8 cellular contexts compared by ENCODE assay signal in the genomic region with DNA sequence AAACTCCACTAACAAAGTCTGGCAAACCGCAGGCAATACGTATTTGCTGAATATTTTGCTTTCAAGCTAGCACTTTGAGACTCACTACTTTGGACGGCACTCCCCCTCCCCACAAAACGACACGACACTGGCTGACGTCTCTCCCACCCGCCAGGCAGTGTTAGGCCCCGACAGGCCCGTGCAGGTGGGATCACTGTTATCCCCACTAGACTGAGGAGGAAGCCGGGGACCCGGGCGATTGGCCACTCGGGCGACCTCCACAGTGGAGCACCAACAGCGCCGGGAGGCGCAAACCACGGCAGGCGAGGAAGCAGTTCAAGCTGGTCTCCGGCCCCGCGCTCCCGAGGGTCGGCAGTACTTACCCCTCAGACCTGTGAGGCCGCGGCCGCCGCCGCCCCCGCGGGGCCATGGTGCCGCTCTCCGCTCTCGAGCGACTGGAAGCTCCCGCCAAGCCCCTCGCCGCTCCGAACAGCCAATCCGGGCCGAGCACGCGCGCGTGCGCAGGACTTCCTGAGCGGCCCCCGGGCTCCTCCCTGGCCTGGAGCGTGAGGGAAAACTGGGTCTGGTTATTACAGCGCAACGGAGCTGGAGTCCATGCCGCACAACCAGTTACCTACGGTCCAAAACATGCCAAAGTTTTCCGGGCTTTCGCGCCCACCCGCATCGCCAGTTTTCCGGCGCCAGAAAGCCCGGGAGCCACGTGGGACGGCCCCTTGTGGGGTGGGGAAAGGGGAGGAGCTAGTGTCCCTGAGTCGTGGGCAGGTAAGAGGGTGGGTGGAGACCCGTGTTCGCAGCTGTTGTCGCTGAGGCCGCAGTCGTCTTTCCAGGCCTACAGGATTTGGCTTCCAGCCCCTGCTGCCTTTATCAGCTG. TPM values are rescaled to one million over a fixed set of nuclear protein-coding genes. Genes with fewer than 3 reads are reported as not detected.
DNase-seq lines count a peak whose midpoint lies in the region; ATAC-seq and TF ChIP-seq lines count a peak whose summit lies in the region.

A gene with protein sequence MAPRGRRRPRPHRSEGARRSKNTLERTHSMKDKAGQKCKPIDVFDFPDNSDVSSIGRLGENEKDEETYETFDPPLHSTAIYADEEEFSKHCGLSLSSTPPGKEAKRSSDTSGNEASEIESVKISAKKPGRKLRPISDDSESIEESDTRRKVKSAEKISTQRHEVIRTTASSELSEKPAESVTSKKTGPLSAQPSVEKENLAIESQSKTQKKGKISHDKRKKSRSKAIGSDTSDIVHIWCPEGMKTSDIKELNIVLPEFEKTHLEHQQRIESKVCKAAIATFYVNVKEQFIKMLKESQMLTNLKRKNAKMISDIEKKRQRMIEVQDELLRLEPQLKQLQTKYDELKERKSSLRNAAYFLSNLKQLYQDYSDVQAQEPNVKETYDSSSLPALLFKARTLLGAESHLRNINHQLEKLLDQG (minus strand): TSS at position 443 of the 871 bp plus-strand sequence. CDS start 34 bp downstream, at position 409.

- intact Hi-C loops in left ventricle myocardium inferior (cut with micrococcal nuclease) = no loop called here

- peak within 1 kb of the TSS; percentile 78 for H3K27ac ChIP-seq in left ventricle myocardium inferior (replicated peaks)
- peak within 1 kb of the TSS; percentile 51 for H3K27ac ChIP-seq in urinary bladder (ENCODE audit: low read depth)

- H3K4me1 Mint-ChIP-seq in T-helper 1 cell treated with Interleukin-12 subunit alpha and Interleukin-12 subunit beta and Interleukin-4 antibody, amounts not matched to agents 30 μg/mL and 1 μg/mL, for 36 hours (ENCODE audit: low read depth) = peaks cover 36% of the 10 kb centered on the region
- peaks cover 17% of the 10 kb centered on the region for H3K4me1 Mint-ChIP-seq in progenitor cell of endocrine pancreas (ENCODE audit: low read depth)

- H3K9me3 ChIP-seq in left ventricle myocardium inferior (replicated peaks) = no peaks in the 10 kb centered on the region

- H3K27ac Mint-ChIP-seq in T-helper 1 cell treated with Interleukin-12 subunit alpha and Interleukin-12 subunit beta and Interleukin-4 antibody, amounts not matched to agents 30 μg/mL and 1 μg/mL, for 36 hours = peak within 1 kb of the TSS; percentile 94
- H3K27ac Mint-ChIP-seq in progenitor cell of endocrine pancreas = peak within 1 kb of the TSS; percentile 96

- H3K4me3 ChIP-seq in left ventricle myocardium inferior = peak within 1 kb of the TSS; percentile 74
- H3K4me3 ChIP-seq in urinary bladder (ENCODE audit: low read depth, low read length) = peak within 1 kb of the TSS; percentile 58

- under 1% methylated on average over 69 of the region's 69 CpGs for WGBS in urinary bladder

- H3K27me3 ChIP-seq in left ventricle myocardium inferior (ENCODE audit: low read depth) = no peaks in the 10 kb centered on the region

- peak within 1 kb of the TSS; percentile 98 for H3K4me3 Mint-ChIP-seq in T-helper 1 cell treated with Interleukin-12 subunit alpha and Interleukin-12 subunit beta and Interleukin-4 antibody, amounts not matched to agents 30 μg/mL and 1 μg/mL, for 36 hours
- H3K4me3 Mint-ChIP-seq in progenitor cell of endocrine pancreas (ENCODE audit: low read depth) = peak within 1 kb of the TSS; percentile 91

- no peaks in the 10 kb centered on the region for H3K9me3 Mint-ChIP-seq in T-helper 1 cell treated with Interleukin-12 subunit alpha and Interleukin-12 subunit beta and Interleukin-4 antibody, amounts not matched to agents 30 μg/mL and 1 μg/mL, for 36 hours
- H3K9me3 Mint-ChIP-seq in progenitor cell of endocrine pancreas (ENCODE audit: low read depth) = no peaks in the 10 kb centered on the region

- no peaks in the 10 kb centered on the region for H3K36me3 ChIP-seq in left ventricle myocardium inferior
- H3K36me3 ChIP-seq in urinary bladder (ENCODE audit: insufficient read depth) = no peaks in the 10 kb centered on the region

- H3K36me3 Mint-ChIP-seq in T-helper 1 cell treated with Interleukin-12 subunit alpha and Interleukin-12 subunit beta and Interleukin-4 antibody, amounts not matched to agents 30 μg/mL and 1 μg/mL, for 36 hours (ENCODE audit: low read depth) = peaks cover 17% of the 10 kb centered on the region
- no peaks in the 10 kb centered on the region for H3K36me3 Mint-ChIP-seq in progenitor cell of endocrine pancreas (ENCODE audit: insufficient read depth)

- peak; percentile 99 for DNase-seq in GM13977 (ENCODE audit: low spot score)
- DNase-seq in NCI-H1694 (lab: John Stamatoyannopoulos, UW) = peak; percentile 95
- DNase-seq in amygdala (lab: John Stamatoyannopoulos, UW) = peak; percentile 47 to 99 (median 95)
- peak; percentile 95 for DNase-seq in left ventricle myocardium inferior
- peak; percentile 97 for DNase-seq in progenitor cell of endocrine pancreas (ENCODE audit: low spot score, unreplicated experiment)

- TF ChIP-seq CTCF in GM13977 (IDR thresholded peaks at IDR 0.05; ENCODE audit: extremely low read depth, insufficient read depth, missing control alignments) (no peak), left ventricle myocardium inferior (IDR thresholded peaks at IDR 0.05; ENCODE audit: borderline replicate concordance) (no peak), progenitor cell of endocrine pancreas (IDR thresholded peaks at IDR 0.05; ENCODE audit: unreplicated experiment) (no peak)

- H3K4me1 ChIP-seq in left ventricle myocardium inferior (peaks cover 24% of the 10 kb centered on the region), urinary bladder (ENCODE audit: insufficient read depth) (peaks cover 2% of the 10 kb centered on the region)

- no peaks in the 10 kb centered on the region for H3K27me3 Mint-ChIP-seq in T-helper 1 cell treated with Interleukin-12 subunit alpha and Interleukin-12 subunit beta and Interleukin-4 antibody, amounts not matched to agents 30 μg/mL and 1 μg/mL, for 36 hours (ENCODE audit: low read depth)
- H3K27me3 Mint-ChIP-seq in progenitor cell of endocrine pancreas = no peaks in the 10 kb centered on the region

- peak; percentile 80 for ATAC-seq in HG02884 (IDR thresholded peaks at IDR 0.05; ENCODE audit: unreplicated experiment)

- in situ Hi-C loops in GM13977 (cut with MboI; ENCODE audit: low pct_unique_long_range_greater_than_20kb, low sequenced_read_pairs, unreplicated experiment) = no loop called here

RNA-seq across cellular contexts. Expression of the gene that starts here (rescaled TPM):
- total RNA-seq in left ventricle myocardium inferior = 1.8 TPM
- total RNA-seq in progenitor cell of endocrine pancreas = 39.2 and 39.7 TPM in 2 replicates
- 24.8 TPM for total RNA-seq in urinary bladder
- polyA plus RNA-seq in urinary bladder = 1.5 TPM

Comparison
In these comparisons a context has a peak if more than half of its experiments do, and no peak if none do; other contexts are left out.
1. Peak in every context shown above with its lines: DNase-seq, ATAC-seq, H3K4me3 ChIP-seq and H3K27ac ChIP-seq.